In genomic region chr17:51260237-51260959, GRCh38 we compare ENCODE assay signal across 1 cellular context.
A peak's percentile ranks its signal among the peaks of the same experiment; 100 is the strongest.
TF ChIP-seq lines count a peak whose summit lies in the region.

UTP18 (plus strand) TSS chr17:51260546; CDS start chr17:51260585, 39 bp downstream.

TF ChIP-seq in HepG2, 621 proteins besides CTCF, POLR2A, EP300 and RAD21 (continued from another document and continues in another):
- TF ChIP-seq CSRNP2 (CRISPR knock-in tag; conservative IDR thresholded peaks at IDR 0.05; ENCODE audit: low read depth) = peak; percentile 94
- peak; percentile 68; the same call in 1 of the 2 replicates for TF ChIP-seq ZNF784 (CRISPR knock-in tag; IDR thresholded peaks at IDR 0.05; ENCODE audit: borderline replicate concordance)
- TF ChIP-seq CREM (IDR thresholded peaks at IDR 0.05) = peak; percentile 87
- TF ChIP-seq CREM (CRISPR knock-in tag; IDR thresholded peaks at IDR 0.05) = no peak
- no peak for TF ChIP-seq ZNF326 (CRISPR knock-in tag; IDR thresholded peaks at IDR 0.05; ENCODE audit: borderline replicate concordance)
- peak; percentile 91 for TF ChIP-seq CHCHD3 (CRISPR knock-in tag; IDR thresholded peaks at IDR 0.05)
- peak; percentile 53; the same call in 1 of the 2 replicates for TF ChIP-seq NCOR1 (IDR thresholded peaks at IDR 0.05; ENCODE audit: borderline replicate concordance, low read length)
- TF ChIP-seq ZNF687 (CRISPR knock-in tag; IDR thresholded peaks at IDR 0.05) = peak; percentile 98
- peak; percentile 94 for TF ChIP-seq HDAC1 (CRISPR knock-in tag; IDR thresholded peaks at IDR 0.05)
- no peak for TF ChIP-seq MLLT10 (CRISPR knock-in tag; IDR thresholded peaks at IDR 0.05)
- peak; percentile 85; the same call in 1 of the 2 replicates for TF ChIP-seq ZNF383 (CRISPR knock-in tag; IDR thresholded peaks at IDR 0.05; ENCODE audit: borderline replicate concordance)
- TF ChIP-seq ZFP91 (CRISPR knock-in tag; IDR thresholded peaks at IDR 0.05; ENCODE audit: borderline replicate concordance) = peak; percentile 87
- peak; percentile 63 for TF ChIP-seq MEIS2 (CRISPR knock-in tag; IDR thresholded peaks at IDR 0.05)
- peak; percentile 81; the same call in 1 of the 2 replicates for TF ChIP-seq RFXANK (CRISPR knock-in tag; IDR thresholded peaks at IDR 0.05)
- TF ChIP-seq IRX3 (CRISPR knock-in tag; IDR thresholded peaks at IDR 0.05; ENCODE audit: borderline replicate concordance, low read depth) = peak; percentile 95
- peak; percentile 93 for TF ChIP-seq ZNF570 (CRISPR knock-in tag; IDR thresholded peaks at IDR 0.05; ENCODE audit: borderline replicate concordance)
- TF ChIP-seq ZNF766 (CRISPR knock-in tag; IDR thresholded peaks at IDR 0.05; ENCODE audit: borderline replicate concordance) = peak; percentile 87
- 0 out of 2 replicates have a peak, but pooled peaks have one; percentile 56 for TF ChIP-seq ZBTB34 (CRISPR knock-in tag; IDR thresholded peaks at IDR 0.05)
- no peak for TF ChIP-seq HIC2 (CRISPR knock-in tag; IDR thresholded peaks at IDR 0.05; ENCODE audit: low read depth)
- no peak; the same call in 1 of the 2 replicates for TF ChIP-seq TFAP4 (IDR thresholded peaks at IDR 0.05; ENCODE audit: borderline replicate concordance, low read depth)
- TF ChIP-seq IKZF4 (CRISPR knock-in tag; IDR thresholded peaks at IDR 0.05; ENCODE audit: borderline replicate concordance, low read depth, not compliant biosample characterization) = peak; percentile 98
- TF ChIP-seq ZNF513 (CRISPR knock-in tag; conservative IDR thresholded peaks at IDR 0.05) = 0 out of 2 replicates have a peak, but pooled peaks have one; percentile 44
- peak; percentile 20; the same call in 1 of the 2 replicates for TF ChIP-seq MIXL1 (CRISPR knock-in tag; IDR thresholded peaks at IDR 0.05)
- peak; percentile 5; the same call in 1 of the 2 replicates for TF ChIP-seq FOXK1 (CRISPR knock-in tag; IDR thresholded peaks at IDR 0.05; ENCODE audit: borderline replicate concordance, low read depth)
- peak; percentile 85; the same call in 1 of the 2 replicates for TF ChIP-seq ZNF30 (CRISPR knock-in tag; IDR thresholded peaks at IDR 0.05)
- no peak; the same call in 1 of the 2 replicates for TF ChIP-seq SP2 (CRISPR knock-in tag; IDR thresholded peaks at IDR 0.05)
- TF ChIP-seq HOXD1 (CRISPR knock-in tag; IDR thresholded peaks at IDR 0.05) = peak; percentile 66; the same call in 1 of the 2 replicates
- 0 out of 2 replicates have a peak, but pooled peaks have one; percentile 22 for TF ChIP-seq MZF1 (CRISPR knock-in tag; IDR thresholded peaks at IDR 0.05; ENCODE audit: borderline replicate concordance)
- TF ChIP-seq FOXJ3 (CRISPR knock-in tag; IDR thresholded peaks at IDR 0.05; ENCODE audit: borderline replicate concordance) = peak; percentile 36; the same call in 1 of the 2 replicates
- TF ChIP-seq CCDC6 (CRISPR knock-in tag; IDR thresholded peaks at IDR 0.05) = peak; percentile 66
- TF ChIP-seq TFDP2 (CRISPR knock-in tag; IDR thresholded peaks at IDR 0.05) = peak; percentile 91
- TF ChIP-seq NPAS2 (CRISPR knock-in tag; IDR thresholded peaks at IDR 0.05; ENCODE audit: borderline replicate concordance) = no peak
- TF ChIP-seq POGZ (CRISPR knock-in tag; IDR thresholded peaks at IDR 0.05) = peak; percentile 31
- peak; percentile 91 for TF ChIP-seq NR0B2 (CRISPR knock-in tag; IDR thresholded peaks at IDR 0.05)
- peak; percentile 86 for TF ChIP-seq THAP11 (CRISPR knock-in tag; IDR thresholded peaks at IDR 0.05)
- peak; percentile 99 for TF ChIP-seq EED (CRISPR knock-in tag; IDR thresholded peaks at IDR 0.05)
- peak; percentile 88; the same call in 1 of the 2 replicates for TF ChIP-seq ZNF841 (CRISPR knock-in tag; IDR thresholded peaks at IDR 0.05; ENCODE audit: borderline replicate concordance)
- no peak for TF ChIP-seq NFRKB (IDR thresholded peaks at IDR 0.05)
- peak; percentile 90 for TF ChIP-seq NCOA1 (CRISPR knock-in tag; IDR thresholded peaks at IDR 0.05)
- no peak; the same call in none of the 2 replicates for TF ChIP-seq CBFB (CRISPR knock-in tag; IDR thresholded peaks at IDR 0.05)
- no peak for TF ChIP-seq KDM1A (CRISPR knock-in tag; IDR thresholded peaks at IDR 0.05)
